8 cellular contexts compared by ENCODE assay signal in genomic region chr6:135851442-135852271, GRCh38. TPM values are rescaled to one million over a fixed set of nuclear protein-coding genes. Genes with fewer than 3 reads are reported as not detected.
DNase-seq lines count a peak whose midpoint lies in the region; ATAC-seq and TF ChIP-seq lines count a peak whose summit lies in the region.

Gene PDE7B, plus strand, starts transcription at chr6:135851701.

- peaks cover 1 to 43% (median 29%) of the 10 kb centered on the region in 4 donors for H3K4me1 Mint-ChIP-seq in naive thymus-derived CD8-positive, alpha-beta T cell

- H3K27ac ChIP-seq in suprapubic skin, result peak within 1 kb of the TSS; percentile 51

- ATAC-seq in GM18511 (IDR thresholded peaks at IDR 0.05; ENCODE audit: unreplicated experiment) (peak; percentile 91), HG02981 (IDR thresholded peaks at IDR 0.05; ENCODE audit: unreplicated experiment) (peak; percentile 83)
- peak; percentile 81 to 90 for ATAC-seq in naive thymus-derived CD8-positive, alpha-beta T cell

- no peaks in the 10 kb centered on the region for H3K36me3 ChIP-seq in suprapubic skin

- no peaks in the 10 kb centered on the region for H3K27me3 ChIP-seq in suprapubic skin

- H3K27ac Mint-ChIP-seq in naive thymus-derived CD8-positive, alpha-beta T cell, result peak within 1 kb of the TSS in 8 of 10 donors; percentile 79 to 96 (median 88)

- TF ChIP-seq POLR2A in suprapubic skin (IDR thresholded peaks at IDR 0.05), result peak; percentile 18 to 88

- no peak for TF ChIP-seq EP300 in suprapubic skin (IDR thresholded peaks at IDR 0.05)

- no peaks in the 10 kb centered on the region for H3K9me3 ChIP-seq in suprapubic skin

- POLR2A ChIA-PET in naive thymus-derived CD8-positive, alpha-beta T cell (lab: Charles Lee), result interaction anchor here (0.7 to 2.2 kb wide), 8 partner anchors 31 to 941 kb away, joined by 3 to 11 read pairs (median 4); partner anchors contain the start of genes BCLAF1 and MAP3K5

- H3K36me3 Mint-ChIP-seq in naive thymus-derived CD8-positive, alpha-beta T cell, result no peaks in the 10 kb centered on the region

- peak within 1 kb of the TSS; percentile 40 for H3K4me3 ChIP-seq in suprapubic skin

- WGBS in suprapubic skin, result 6% methylated on average over 12 of the region's 12 CpGs

- no peaks in the 10 kb centered on the region for H3K9me3 Mint-ChIP-seq in naive thymus-derived CD8-positive, alpha-beta T cell

- peak; percentile 83 for DNase-seq in A172 (ENCODE audit: low spot score)
- peak; percentile 81 to 83 for DNase-seq in NOMO-1 (lab: John Stamatoyannopoulos, UW; ENCODE audit: unreplicated experiment in 2 of 2)
- peak; percentile 71 for DNase-seq in activated effector memory CD4-positive, alpha-beta T cell treated with anti-CD3 and anti-CD28 coated beads, Interleukin-2, amount 50 U/mL, for 16 hours
- DNase-seq in fibroblast of peridontal ligament (ENCODE audit: extremely low read depth), result peak; percentile 100
- DNase-seq in naive thymus-derived CD8-positive, alpha-beta T cell, result peak; percentile 1 to 68 (median 32)
- DNase-seq in suprapubic skin (ENCODE audit: low spot score in 2 of 2), result peak; percentile 86 to 87

- H3K27me3 Mint-ChIP-seq in naive thymus-derived CD8-positive, alpha-beta T cell, result no peaks in the 10 kb centered on the region

- TF ChIP-seq CTCF in suprapubic skin (IDR thresholded peaks at IDR 0.05), result no peak

- H3K4me3 Mint-ChIP-seq in naive thymus-derived CD8-positive, alpha-beta T cell, result peak within 1 kb of the TSS; percentile 73 to 92 (median 84)

- peaks cover 17% of the 10 kb centered on the region for H3K4me1 ChIP-seq in suprapubic skin

RNA-seq across cellular contexts. Expression of gene PDE7B, which starts in this region (rescaled TPM):
- 0.05 TPM in 1 of 2 replicates, not detected in the other for total RNA-seq in A172 (2014; rRNA removed; shearing (Covaris generic))
- under 1 TPM; 0.44 to 0.49 TPM for total RNA-seq in naive thymus-derived CD8-positive, alpha-beta T cell
- under 1 TPM; 0.12 to 0.39 (median 0.25) TPM for polyA plus RNA-seq in naive thymus-derived CD8-positive, alpha-beta T cell
- total RNA-seq in suprapubic skin, result 1 to 10 TPM in 1 of 4 donors, under 1 TPM in 3; 0.26 to 1.2 (median 0.62) TPM

Comparison
In these comparisons a context has a peak if more than half of its experiments do, and no peak if none do; other contexts are left out.
1. Peak in every context shown above with its lines: DNase-seq, ATAC-seq, H3K4me3 ChIP-seq and H3K27ac ChIP-seq.
2. Peak in DNase-seq in A172; RNA of the gene not detected or under 1 TPM.
3. Peak in DNase-seq and ATAC-seq in naive thymus-derived CD8-positive, alpha-beta T cell; RNA of the gene not detected or under 1 TPM.
4. DNase-seq: peak in every context shown above with its lines; median percentile 100 in fibroblast of peridontal ligament; 86 in suprapubic skin; 83 in A172; 82 in NOMO-1; 71 in activated effector memory CD4-positive, alpha-beta T cell treated with anti-CD3 and anti-CD28 coated beads, Interleukin-2, amount 50 U/mL, for 16 hours; 32 in naive thymus-derived CD8-positive, alpha-beta T cell.